In genomic region chr5:127923804-127924570, GRCh38 we compare ENCODE assay signal across 25 cellular contexts.
DNase-seq lines count a peak whose midpoint lies in the region; ATAC-seq and TF ChIP-seq lines count a peak whose summit lies in the region.
"Had no signal": no experiment of that assay in that cellular context is flagged by ENCODE, and none has a peak within 500 bp of the region (broad histone marks: within the 10 kb centered on the region; RNA-seq: fewer than 3 reads in every experiment).

No MANE protein-coding gene starts in this region.

- no peak for TF ChIP-seq EP300 in stomach (IDR thresholded peaks at IDR 0.05)

- no peak for TF ChIP-seq CTCF in MCF 10A (IDR thresholded peaks at IDR 0.05; ENCODE audit: unreplicated experiment)
- no peak for TF ChIP-seq CTCF in breast epithelium (IDR thresholded peaks at IDR 0.05)
- TF ChIP-seq CTCF in KMS-11 (conservative IDR thresholded peaks at IDR 0.05; ENCODE audit: low read depth, low read length), result no peak
- no peak for TF ChIP-seq CTCF in foreskin keratinocyte (conservative IDR thresholded peaks at IDR 0.05)
- TF ChIP-seq CTCF in stomach (IDR thresholded peaks at IDR 0.05), result no peak

- H2AFZ ChIP-seq in KMS-11 (ENCODE audit: low read depth) (no peak overlapping the region), neuronal stem cell (ENCODE audit: low read length) (no peak overlapping the region)

- H3K79me2 ChIP-seq in KMS-11 (ENCODE audit: insufficient read depth, low read depth), result no peaks in the 10 kb centered on the region

- H3K79me1 ChIP-seq in neuronal stem cell (ENCODE audit: low read depth, low read length), result no peaks in the 10 kb centered on the region

- peak; percentile 78 for ATAC-seq in foreskin keratinocyte
- ATAC-seq: activated CD8-positive, alpha-beta memory T cell treated with anti-CD3 and anti-CD28 coated beads, Interleukin-2, amount 10 ng/mL, durations not matched to agents 7 days and 5 days; left lobe of liver; WTC11 had no signal

- DNase-seq in MCF 10A (ENCODE audit: unreplicated experiment) (no peak), breast epithelium (ENCODE audit: low spot score in 2 of 2) (no peak), foreskin keratinocyte (peak in 1 of 2 donors; percentile 29), stomach (peak; percentile 45), neuronal stem cell (ENCODE audit: low spot score) (no peak), NCI-H2081 (lab: John Stamatoyannopoulos, UW) (no peak), NOMO-1 (lab: John Stamatoyannopoulos, UW; ENCODE audit: unreplicated experiment in 2 of 2) (no peak)
- DNase-seq: activated CD8-positive, alpha-beta memory T cell treated with anti-CD3 and anti-CD28 coated beads, Interleukin-2, amount 10 ng/mL, durations not matched to agents 7 days and 5 days; activated naive CD4-positive, alpha-beta T cell treated with Interleukin-2 at 50 U/mL for 16 hours; adrenal gland; CD4-positive, CD25-positive, alpha-beta regulatory T cell; effector CD4-positive, alpha-beta T cell; erythroblast; immature natural killer cell; naive B cell; NCI-H1930; small intestine; stimulated activated CD4-positive, alpha-beta T cell treated with anti-CD3 and anti-CD28 coated beads, Interleukin-1b, Interleukin-23, amount 100 ng/mL, for 48 hours; SW 1271; T1000; trophoblast cell had no signal

- H3K4me1 ChIP-seq in breast epithelium (no peaks in the 10 kb centered on the region), KMS-11 (ENCODE audit: low read depth, poor library complexity, severe bottlenecking) (peaks cover 8% of the 10 kb centered on the region), foreskin keratinocyte (peaks cover 6% of the 10 kb centered on the region), stomach (peaks cover 0 to 19% (median 7%) of the 10 kb centered on the region in 4 donors), neuronal stem cell (ENCODE audit: control insufficient read depth in 2 of 2, insufficient read depth in 1 of 2, low read depth in 1 of 2, low read length in 2 of 2) (no peaks in the 10 kb centered on the region)
- H3K4me1 ChIP-seq: adrenal gland had no signal

- no peak overlapping the region for H2AK5ac ChIP-seq in neuronal stem cell (ENCODE audit: low read depth, low read length)

- no peak overlapping the region for H3K14ac ChIP-seq in neuronal stem cell (ENCODE audit: low read length)

- H3K9me3 ChIP-seq in breast epithelium (no peaks in the 10 kb centered on the region), stomach (no peaks in the 10 kb centered on the region), neuronal stem cell (replicated peaks in 1 of 2; ENCODE audit: control insufficient read depth in 2 of 2, insufficient read depth in 1 of 2, low read depth in 1 of 2, low read length in 2 of 2) (peaks cover 0 to 3% of the 10 kb centered on the region in 2 donors)
- H3K9me3 ChIP-seq: adrenal gland had no signal

- H3K27me3 ChIP-seq in breast epithelium (no peaks in the 10 kb centered on the region), KMS-11 (ENCODE audit: insufficient read depth, low read depth) (no peaks in the 10 kb centered on the region), foreskin keratinocyte (no peaks in the 10 kb centered on the region), stomach (no peaks in the 10 kb centered on the region), neuronal stem cell (ENCODE audit: control insufficient read depth in 3 of 3, insufficient read depth in 3 of 3, low read depth in 1 of 3, low read length in 3 of 3) (no peaks in the 10 kb centered on the region)
- H3K27me3 ChIP-seq: adrenal gland had no signal

- no peaks in the 10 kb centered on the region for H3K27me3 Mint-ChIP-seq in MCF 10A (ENCODE audit: insufficient read depth, unreplicated experiment)
- H3K27me3 Mint-ChIP-seq: brain had no signal

- no peak overlapping the region for H3K23ac ChIP-seq in neuronal stem cell (ENCODE audit: low read depth, low read length, poor library complexity)

- H4K20me1 ChIP-seq in KMS-11 (ENCODE audit: insufficient read depth), result no peaks in the 10 kb centered on the region

- H3K4ac ChIP-seq in neuronal stem cell (ENCODE audit: low read length), result no peak overlapping the region

- H3K4me3 ChIP-seq in breast epithelium (no peak overlapping the region), KMS-11 (IDR thresholded peaks at IDR 0.05; ENCODE audit: insufficient read depth, low read depth, low read length) (no peak overlapping the region), stomach (no peak overlapping the region), neuronal stem cell (ENCODE audit: low read length in 2 of 2) (no peak overlapping the region)
- H3K4me3 ChIP-seq: adrenal gland had no signal

- H4K8ac ChIP-seq in neuronal stem cell (ENCODE audit: low read depth, low read length), result no peak overlapping the region

- H3K9ac ChIP-seq in KMS-11, result no peak overlapping the region
- no peak overlapping the region for H3K9ac ChIP-seq in neuronal stem cell (ENCODE audit: low read depth, low read length, poor library complexity)

- no peak overlapping the region for H4K91ac ChIP-seq in neuronal stem cell (ENCODE audit: low read depth, low read length, poor library complexity)

- CTCF ChIA-PET in MCF 10A (lab: Yijun Ruan, JAX), result no interaction called here

- peak overlapping the region; percentile 52 for H3K27ac Mint-ChIP-seq in MCF 10A (ENCODE audit: low read depth, unreplicated experiment)
- H3K27ac Mint-ChIP-seq: activated CD8-positive, alpha-beta memory T cell treated with anti-CD3 and anti-CD28 coated beads, Interleukin-2, amount 10 ng/mL, durations not matched to agents 7 days and 5 days; brain; CD4-positive, CD25-positive, alpha-beta regulatory T cell; immature natural killer cell; naive B cell; WTC11 had no signal

- no peak overlapping the region for H3K18ac ChIP-seq in neuronal stem cell (ENCODE audit: low read length)

- no peak overlapping the region for H2BK15ac ChIP-seq in neuronal stem cell (ENCODE audit: low read length)

- peaks cover 21% of the 10 kb centered on the region for H3K4me1 Mint-ChIP-seq in MCF 10A (ENCODE audit: insufficient read depth, unreplicated experiment)
- H3K4me1 Mint-ChIP-seq: activated CD8-positive, alpha-beta memory T cell treated with anti-CD3 and anti-CD28 coated beads, Interleukin-2, amount 10 ng/mL, durations not matched to agents 7 days and 5 days; CD4-positive, CD25-positive, alpha-beta regulatory T cell; immature natural killer cell; naive B cell; WTC11 had no signal

- H3K9me3 Mint-ChIP-seq in MCF 10A (ENCODE audit: unreplicated experiment), result peaks cover 16% of the 10 kb centered on the region
- H3K9me3 Mint-ChIP-seq: immature natural killer cell, WTC11 had no signal

- intact Hi-C loops in MCF 10A (cut with micrococcal nuclease), result no loop called here
- intact Hi-C loops in breast epithelium (cut with DNase I; ENCODE audit: low total_unique reads), result no loop called here
- intact Hi-C loops in stomach (cut with DNase I; ENCODE audit: low total_unique reads), result no loop called here

- POLR2A ChIA-PET in MCF 10A (lab: Yijun Ruan, JAX), result interaction anchor here (0.6 to 1.1 kb wide), 3 partner anchors 10 to 694 kb away, joined by 3 read pairs; no protein-coding TSS in a partner anchor

- H3K27ac ChIP-seq in breast epithelium (no peak overlapping the region), KMS-11 (no peak overlapping the region), foreskin keratinocyte (peak overlapping the region; percentile 65), stomach (peak overlapping the region in 3 of 5 donors; percentile 32 to 54 (median 51)), neuronal stem cell (replicated peaks; ENCODE audit: low read length) (no peak overlapping the region)
- H3K27ac ChIP-seq: adrenal gland had no signal

- no peak overlapping the region for H2BK120ac ChIP-seq in neuronal stem cell (ENCODE audit: low read depth, low read length)

- no peak overlapping the region for H2BK5ac ChIP-seq in neuronal stem cell (ENCODE audit: low read length)

- peaks cover 6% of the 10 kb centered on the region for H3K36me3 Mint-ChIP-seq in MCF 10A (ENCODE audit: insufficient read depth, unreplicated experiment)
- H3K36me3 Mint-ChIP-seq: activated CD8-positive, alpha-beta memory T cell treated with anti-CD3 and anti-CD28 coated beads, Interleukin-2, amount 10 ng/mL, durations not matched to agents 7 days and 5 days; CD4-positive, CD25-positive, alpha-beta regulatory T cell; immature natural killer cell; naive B cell; WTC11 had no signal

- no peak overlapping the region for H3K4me3 Mint-ChIP-seq in MCF 10A (ENCODE audit: unreplicated experiment)
- H3K4me3 Mint-ChIP-seq: activated CD8-positive, alpha-beta memory T cell treated with anti-CD3 and anti-CD28 coated beads, Interleukin-2, amount 10 ng/mL, durations not matched to agents 7 days and 5 days; brain; CD4-positive, CD25-positive, alpha-beta regulatory T cell; immature natural killer cell; naive B cell; WTC11 had no signal

- 0 out of 2 replicates have a peak overlapping the region, but pooled peaks have one; percentile 3 for H3K4me2 ChIP-seq in KMS-11
- H3K4me2 ChIP-seq in neuronal stem cell (ENCODE audit: insufficient read depth, low read length, poor library complexity, severe bottlenecking), result no peak overlapping the region

- 22 to 37% (median 31%) methylated on average over 2 of the region's 2 CpGs for WGBS in stomach, 5 donors
- no CpG with 5 or more reads among the region's 2 CpGs for WGBS in neuronal stem cell (ENCODE audit: extremely low coverage in 2 of 2, insufficient read length in 2 of 2, insufficient replicate concordance in 1 of 2), 2 donors

- H3K36me3 ChIP-seq in breast epithelium (no peaks in the 10 kb centered on the region), KMS-11 (ENCODE audit: insufficient read depth) (no peaks in the 10 kb centered on the region), stomach (no peaks in the 10 kb centered on the region), neuronal stem cell (replicated peaks in 1 of 2; ENCODE audit: control insufficient read depth in 2 of 2, insufficient read depth in 2 of 2, low read length in 2 of 2) (no peaks in the 10 kb centered on the region)
- H3K36me3 ChIP-seq: adrenal gland had no signal

- TF ChIP-seq POLR2A in breast epithelium (IDR thresholded peaks at IDR 0.05) (no peak), stomach (IDR thresholded peaks at IDR 0.05) (no peak)

- BruUV-seq in MCF 10A (replicated peaks; lab: Mats Ljungman, UMichigan), result no TSS peak

- no peak overlapping the region for H2BK12ac ChIP-seq in neuronal stem cell (ENCODE audit: low read length)

Comparison
In these comparisons a context has a peak if more than half of its experiments do, and no peak if none do; other contexts are left out.
1. H3K27ac ChIP-seq: peak in foreskin keratinocyte (single experiment) and stomach (3 of 5); none in breast epithelium (0 of 2), KMS-11 (single experiment) and neuronal stem cell (single experiment).